In the genomic region with DNA sequence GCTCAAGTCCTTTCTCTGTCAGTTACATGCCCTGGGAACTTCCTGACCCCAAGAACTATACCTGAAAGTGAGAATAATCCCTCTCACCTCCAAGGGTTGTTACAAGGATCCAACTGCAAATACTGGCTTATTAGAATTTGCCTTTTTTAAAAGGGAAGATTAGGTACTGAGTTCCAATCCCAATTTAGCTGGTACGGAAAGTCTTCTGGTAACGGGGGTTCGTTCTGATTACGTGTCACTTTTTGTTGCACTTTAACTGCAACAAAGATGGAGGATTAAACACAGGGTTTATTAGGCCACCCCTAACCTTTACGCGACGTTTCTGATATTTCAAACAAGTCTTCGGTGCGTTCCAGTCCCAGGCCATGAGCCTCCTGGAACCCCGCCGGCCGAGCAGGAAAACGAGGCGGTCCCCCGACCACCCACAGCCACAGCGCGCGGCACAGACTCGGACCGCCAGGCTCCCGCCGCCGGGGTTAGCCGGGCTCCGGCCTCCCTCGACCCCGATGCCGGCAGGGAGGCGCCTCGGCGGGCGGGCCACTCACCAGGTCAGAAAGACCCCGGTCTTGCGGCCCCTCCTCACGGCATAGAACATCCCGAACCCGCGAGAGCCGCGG, we compare ENCODE assay signal across 8 cellular contexts. TPM values are rescaled to one million over a fixed set of nuclear protein-coding genes. Genes with fewer than 3 reads are reported as not detected.
A peak's percentile ranks its signal among the peaks of the same experiment; 100 is the strongest.
DNase-seq lines count a peak whose midpoint lies in the region; ATAC-seq and TF ChIP-seq lines count a peak whose summit lies in the region.

No MANE protein-coding gene starts in this region.

- H3K36me3 Mint-ChIP-seq in IgD-negative memory B cell, result peaks cover 10% of the 10 kb centered on the region

- peak overlapping the region; percentile 97 for H3K27ac Mint-ChIP-seq in IgD-negative memory B cell

- DNase-seq in ELR (ENCODE audit: low read depth), result peak; percentile 22
- DNase-seq in caudate nucleus (lab: John Stamatoyannopoulos, UW), result peak in 2 of 61 donors; percentile 37 to 55
- no peak for DNase-seq in mucosa of descending colon
- no peak for DNase-seq in GF-D8 (lab: John Stamatoyannopoulos, UW)
- no peak for DNase-seq in HPDE6-E6E7 (ENCODE audit: extremely low spot score)
- no peak for DNase-seq in central memory CD4-positive, alpha-beta T cell

- H3K4me3 ChIP-seq in mucosa of descending colon, result peak overlapping the region; percentile 95

- intact Hi-C loops in mucosa of descending colon (cut with DNase I, micrococcal nuclease), result no loop called here

- H3K4me3 Mint-ChIP-seq in IgD-negative memory B cell, result peak overlapping the region; percentile 90 to 97 (median 96)

- TF ChIP-seq CTCF in mucosa of descending colon (IDR thresholded peaks at IDR 0.05), result no peak

- ATAC-seq in GM21619 (IDR thresholded peaks at IDR 0.05; ENCODE audit: unreplicated experiment) (peak; percentile 22), mucosa of descending colon (peak; percentile 24)

- peaks cover 22 to 25% (median 22%) of the 10 kb centered on the region in 3 donors for H3K4me1 Mint-ChIP-seq in IgD-negative memory B cell

- H3K9me3 Mint-ChIP-seq in IgD-negative memory B cell, result peaks cover 0 to 2% (median 1%) of the 10 kb centered on the region in 3 donors

- H3K27ac ChIP-seq in caudate nucleus (ENCODE audit: low read depth, low read length), result peak overlapping the region; percentile 65

- peaks cover 7% of the 10 kb centered on the region for H3K4me1 ChIP-seq in mucosa of descending colon (ENCODE audit: low read depth)

- H3K27me3 Mint-ChIP-seq in IgD-negative memory B cell, result no peaks in the 10 kb centered on the region

- no peaks in the 10 kb centered on the region for H3K9me3 ChIP-seq in mucosa of descending colon

- H3K36me3 ChIP-seq in mucosa of descending colon (ENCODE audit: low read depth), result no peaks in the 10 kb centered on the region

RNA-seq across cellular contexts. Expression of a gene that starts 0.4 kb away (rescaled TPM):
- polyA plus RNA-seq in IgD-negative memory B cell, result 35.2 TPM
- total RNA-seq in mucosa of descending colon, result 10 to 100 TPM; 14.4 to 24.2 (median 19.5) TPM

RNA-seq across cellular contexts. Expression of a gene that starts 17.4 kb away (rescaled TPM):
- polyA plus RNA-seq in IgD-negative memory B cell, result 1,418 TPM
- 1,000 to 10,000 TPM in 1 of 3 donors, 100 to 1,000 TPM in 2; 871 to 1,011 (median 925) TPM for total RNA-seq in mucosa of descending colon

RNA-seq across cellular contexts. Expression of a gene that starts 37.2 kb away (rescaled TPM):
- polyA plus RNA-seq in IgD-negative memory B cell, result not detected
- total RNA-seq in mucosa of descending colon, result 1 to 10 TPM in 2 of 3 donors, under 1 TPM in 1; 0.35 to 2.2 (median 1.6) TPM

RNA-seq across cellular contexts. Expression of a gene that starts 38.4 kb away (rescaled TPM):
- polyA plus RNA-seq in IgD-negative memory B cell, result 38.2 TPM
- 10 to 100 TPM; 59.3 to 91.5 (median 70.4) TPM for total RNA-seq in mucosa of descending colon
